In the genomic region with DNA sequence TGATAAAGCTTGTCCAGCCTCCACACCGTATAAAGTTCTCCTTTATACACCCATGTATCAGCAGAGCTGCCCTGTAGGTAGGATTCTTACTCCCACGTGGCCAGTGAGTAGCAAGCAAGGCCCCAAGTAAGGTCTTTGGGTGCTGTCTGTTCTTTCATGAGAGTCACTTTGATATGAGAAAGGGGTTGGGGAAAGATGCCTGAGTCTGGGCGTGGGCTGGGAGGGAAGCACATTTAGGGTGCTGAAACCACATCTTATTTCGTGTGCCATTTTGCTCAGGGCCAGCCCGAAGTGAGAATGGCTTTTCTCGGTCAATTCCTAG, we compare ENCODE assay signal across 1 cellular context.
TF ChIP-seq lines count a peak whose summit lies in the region.

No MANE protein-coding gene starts in this region.

TF ChIP-seq in WTC11, 78 proteins besides CTCF, POLR2A, EP300 and RAD21 (continued from another document):
- TF ChIP-seq, protein P1, sequence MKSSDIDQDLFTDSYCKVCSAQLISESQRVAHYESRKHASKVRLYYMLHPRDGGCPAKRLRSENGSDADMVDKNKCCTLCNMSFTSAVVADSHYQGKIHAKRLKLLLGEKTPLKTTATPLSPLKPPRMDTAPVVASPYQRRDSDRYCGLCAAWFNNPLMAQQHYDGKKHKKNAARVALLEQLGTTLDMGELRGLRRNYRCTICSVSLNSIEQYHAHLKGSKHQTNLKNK (CRISPR knock-in tag; IDR thresholded peaks at IDR 0.05): no peak
- TF ChIP-seq, protein P2, sequence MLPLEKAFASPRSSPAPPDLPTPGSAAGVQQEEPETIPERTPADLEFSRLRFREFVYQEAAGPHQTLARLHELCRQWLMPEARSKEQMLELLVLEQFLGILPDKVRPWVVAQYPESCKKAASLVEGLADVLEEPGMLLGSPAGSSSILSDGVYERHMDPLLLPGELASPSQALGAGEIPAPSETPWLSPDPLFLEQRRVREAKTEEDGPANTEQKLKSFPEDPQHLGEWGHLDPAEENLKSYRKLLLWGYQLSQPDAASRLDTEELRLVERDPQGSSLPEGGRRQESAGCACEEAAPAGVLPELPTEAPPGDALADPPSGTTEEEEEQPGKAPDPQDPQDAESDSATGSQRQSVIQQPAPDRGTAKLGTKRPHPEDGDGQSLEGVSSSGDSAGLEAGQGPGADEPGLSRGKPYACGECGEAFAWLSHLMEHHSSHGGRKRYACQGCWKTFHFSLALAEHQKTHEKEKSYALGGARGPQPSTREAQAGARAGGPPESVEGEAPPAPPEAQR (CRISPR knock-in tag; IDR thresholded peaks at IDR 0.05): no peak
